10 cellular contexts compared by ENCODE assay signal in the genomic region with DNA sequence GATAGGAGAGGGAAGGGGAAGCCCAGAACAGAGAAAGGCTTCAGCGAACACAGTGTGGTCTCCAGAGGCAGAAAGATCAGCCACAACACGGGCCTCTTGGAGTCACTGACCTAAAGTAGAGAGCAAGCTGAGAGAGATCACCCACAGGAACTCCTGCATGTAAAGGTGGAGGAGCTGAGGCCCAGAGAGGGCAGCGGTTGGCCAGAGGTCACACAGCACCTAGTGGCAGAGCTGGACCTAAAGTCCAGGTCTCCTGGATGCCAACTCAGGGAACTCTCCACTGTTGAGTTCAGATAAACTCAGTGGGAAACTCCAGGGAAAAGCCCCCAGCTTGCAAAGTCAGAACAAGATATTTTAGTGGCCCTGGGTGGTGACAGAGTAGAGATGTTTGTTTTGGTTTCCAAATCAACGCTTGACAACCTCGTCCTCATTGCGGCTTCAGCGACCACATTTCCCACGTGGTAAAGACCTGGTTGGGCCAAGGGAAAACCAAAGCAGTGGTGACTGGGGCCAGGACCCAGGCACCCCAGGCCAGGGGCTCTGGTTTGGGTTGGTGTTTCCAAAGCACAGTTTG. TPM values are rescaled to one million over a fixed set of nuclear protein-coding genes. Genes with fewer than 3 reads are reported as not detected.
A peak's percentile ranks its signal among the peaks of the same experiment; 100 is the strongest.
DNase-seq lines count a peak whose midpoint lies in the region; ATAC-seq, FAIRE-seq and TF ChIP-seq lines count a peak whose summit lies in the region.
"Had no signal": no experiment of that assay in that cellular context is flagged by ENCODE, and none has a peak within 500 bp of the region (broad histone marks: within the 10 kb centered on the region; RNA-seq: fewer than 3 reads in every experiment).

No MANE protein-coding gene starts in this region.

- H3K36me3 ChIP-seq in RWPE2 (ENCODE audit: low read depth) (peaks cover 30% of the 10 kb centered on the region), neuronal stem cell (replicated peaks in 1 of 2; ENCODE audit: control insufficient read depth in 2 of 2, insufficient read depth in 2 of 2, low read length in 2 of 2) (no peaks in the 10 kb centered on the region), thyroid gland (no peaks in the 10 kb centered on the region)
- H3K36me3 ChIP-seq: cardiac muscle cell had no signal

- peak overlapping the region; percentile 98 for H2BK15ac ChIP-seq in neuronal stem cell (ENCODE audit: low read length)

- no peak overlapping the region for H2BK12ac ChIP-seq in neuronal stem cell (ENCODE audit: low read length)

- peak overlapping the region; percentile 97 for H3K27ac ChIP-seq in RWPE2 (ENCODE audit: poor library complexity, severe bottlenecking)
- no peak overlapping the region for H3K27ac ChIP-seq in neuronal stem cell (replicated peaks; ENCODE audit: low read length)
- peak overlapping the region in 2 of 3 donors; percentile 77 to 89 for H3K27ac ChIP-seq in thyroid gland

- H3K4ac ChIP-seq in neuronal stem cell (ENCODE audit: low read length), result no peak overlapping the region

- no peak overlapping the region for H3K4me2 ChIP-seq in neuronal stem cell (ENCODE audit: insufficient read depth, low read length, poor library complexity, severe bottlenecking)

- peak; percentile 59 for DNase-seq in AG10803 (ENCODE audit: low read depth)
- no peak for DNase-seq in HFFc6
- no peak for DNase-seq in RWPE2 (ENCODE audit: low spot score)
- peak; percentile 82 for DNase-seq in activated naive CD8-positive, alpha-beta T cell treated with anti-CD3 and anti-CD28 coated beads, Interleukin-2, amount 10 ng/mL, durations not matched to agents 7 days and 5 days
- no peak for DNase-seq in neuronal stem cell (ENCODE audit: low spot score)
- DNase-seq in thyroid gland, result no peak
- DNase-seq in NCI-H2171 (lab: John Stamatoyannopoulos, UW), result no peak
- no peak for DNase-seq in D721Med (ENCODE audit: insufficient read length, low spot score)
- DNase-seq: DND-41 had no signal

- H3K18ac ChIP-seq in neuronal stem cell (ENCODE audit: low read length), result no peak overlapping the region

- H3K4me1 Mint-ChIP-seq in HFFc6 (ENCODE audit: low read depth), result peaks cover 82% of the 10 kb centered on the region
- H3K4me1 Mint-ChIP-seq in activated naive CD8-positive, alpha-beta T cell treated with anti-CD3 and anti-CD28 coated beads, Interleukin-2, amount 10 ng/mL, durations not matched to agents 7 days and 5 days, result peaks cover 70% of the 10 kb centered on the region

- no peaks in the 10 kb centered on the region for H3K9me3 Mint-ChIP-seq in HFFc6
- no peaks in the 10 kb centered on the region for H3K9me3 Mint-ChIP-seq in activated naive CD8-positive, alpha-beta T cell treated with anti-CD3 and anti-CD28 coated beads, Interleukin-2, amount 10 ng/mL, durations not matched to agents 7 days and 5 days

- peak overlapping the region; percentile 76 for H3K23ac ChIP-seq in neuronal stem cell (ENCODE audit: low read depth, low read length, poor library complexity)

- TF ChIP-seq POLR2A in thyroid gland (IDR thresholded peaks at IDR 0.05), result no peak

- intact Hi-C loops in thyroid gland (cut with DNase I), result loop anchor here (5.0 kb wide), 1 partner anchor 35 kb away; no protein-coding TSS in a partner anchor

- POLR2A ChIA-PET in activated naive CD8-positive, alpha-beta T cell treated with anti-CD3 and anti-CD28 coated beads, Interleukin-2, amount 10 ng/mL, durations not matched to agents 7 days and 5 days (lab: Charles Lee), result interaction anchor here (2.6 to 10.8 kb wide), 2 partner anchors 24 to 123 kb away, joined by 6 to 229 read pairs; no protein-coding TSS in a partner anchor

- H3K4me1 ChIP-seq in RWPE2 (ENCODE audit: insufficient read depth, poor library complexity, severe bottlenecking), result peaks cover 61% of the 10 kb centered on the region
- H3K4me1 ChIP-seq in neuronal stem cell (ENCODE audit: control insufficient read depth in 2 of 2, insufficient read depth in 1 of 2, low read depth in 1 of 2, low read length in 2 of 2), result peaks cover 22 to 45% of the 10 kb centered on the region in 2 donors
- peaks cover 71 to 80% of the 10 kb centered on the region in 2 donors for H3K4me1 ChIP-seq in thyroid gland

- peak overlapping the region; percentile 97 for H3K27ac Mint-ChIP-seq in HFFc6
- H3K27ac Mint-ChIP-seq in activated naive CD8-positive, alpha-beta T cell treated with anti-CD3 and anti-CD28 coated beads, Interleukin-2, amount 10 ng/mL, durations not matched to agents 7 days and 5 days, result peak overlapping the region; percentile 78

- no peak overlapping the region for H2BK5ac ChIP-seq in neuronal stem cell (ENCODE audit: low read length)

- WGBS in neuronal stem cell (ENCODE audit: extremely low coverage in 2 of 2, insufficient read length in 2 of 2, insufficient replicate concordance in 1 of 2), 2 donors, result no CpG with 5 or more reads among the region's 8 CpGs
- WGBS in thyroid gland, 2 donors, result 43 to 44% methylated on average over 8 of the region's 8 CpGs

- H3K36me3 Mint-ChIP-seq in HFFc6 (ENCODE audit: low read depth), result no peaks in the 10 kb centered on the region; the same call in 1 of the 2 replicates
- H3K36me3 Mint-ChIP-seq in activated naive CD8-positive, alpha-beta T cell treated with anti-CD3 and anti-CD28 coated beads, Interleukin-2, amount 10 ng/mL, durations not matched to agents 7 days and 5 days, result peaks cover 5% of the 10 kb centered on the region

- H2BK120ac ChIP-seq in neuronal stem cell (ENCODE audit: low read depth, low read length), result no peak overlapping the region

- H3K4me3 Mint-ChIP-seq in HFFc6, result peak overlapping the region; percentile 41
- peak overlapping the region; percentile 82 for H3K4me3 Mint-ChIP-seq in activated naive CD8-positive, alpha-beta T cell treated with anti-CD3 and anti-CD28 coated beads, Interleukin-2, amount 10 ng/mL, durations not matched to agents 7 days and 5 days

- no peak overlapping the region for H3K9ac ChIP-seq in neuronal stem cell (ENCODE audit: low read depth, low read length, poor library complexity)

- no peak for FAIRE-seq in D721Med (lab: Jason Lieb, UNC)

- H2AFZ ChIP-seq in neuronal stem cell (ENCODE audit: low read length), result no peak overlapping the region

- peak overlapping the region; percentile 22 for H4K91ac ChIP-seq in neuronal stem cell (ENCODE audit: low read depth, low read length, poor library complexity)

- no peak overlapping the region for H3K4me3 ChIP-seq in AG10803 (ENCODE audit: low read length)
- no peak overlapping the region for H3K4me3 ChIP-seq in RWPE2 (ENCODE audit: severe bottlenecking)
- no peak overlapping the region for H3K4me3 ChIP-seq in neuronal stem cell (ENCODE audit: low read length in 2 of 2)
- H3K4me3 ChIP-seq in thyroid gland (replicated peaks in 1 of 3), result no peak overlapping the region
- H3K4me3 ChIP-seq: cardiac muscle cell had no signal

- H3K14ac ChIP-seq in neuronal stem cell (ENCODE audit: low read length), result no peak overlapping the region

- H4K8ac ChIP-seq in neuronal stem cell (ENCODE audit: low read depth, low read length), result no peak overlapping the region

- H3K9me3 ChIP-seq in RWPE2 (ENCODE audit: severe bottlenecking) (no peaks in the 10 kb centered on the region), neuronal stem cell (replicated peaks in 1 of 2; ENCODE audit: control insufficient read depth in 2 of 2, insufficient read depth in 1 of 2, low read depth in 1 of 2, low read length in 2 of 2) (peaks cover 0 to 1% of the 10 kb centered on the region in 2 donors), thyroid gland (no peaks in the 10 kb centered on the region)

- H3K27me3 Mint-ChIP-seq in HFFc6 (ENCODE audit: insufficient read depth), result no peaks in the 10 kb centered on the region; the same call in none of the 2 replicates
- H3K27me3 Mint-ChIP-seq in activated naive CD8-positive, alpha-beta T cell treated with anti-CD3 and anti-CD28 coated beads, Interleukin-2, amount 10 ng/mL, durations not matched to agents 7 days and 5 days, result peaks cover 21% of the 10 kb centered on the region

- H2AK5ac ChIP-seq in neuronal stem cell (ENCODE audit: low read depth, low read length), result peak overlapping the region; percentile 96

- no peaks in the 10 kb centered on the region for H3K27me3 ChIP-seq in RWPE2 (ENCODE audit: insufficient read depth, poor library complexity, severe bottlenecking)
- peaks cover 0 to 22% (median 7%) of the 10 kb centered on the region in 3 experiments for H3K27me3 ChIP-seq in neuronal stem cell (ENCODE audit: control insufficient read depth in 3 of 3, insufficient read depth in 3 of 3, low read depth in 1 of 3, low read length in 3 of 3)
- no peaks in the 10 kb centered on the region for H3K27me3 ChIP-seq in thyroid gland
- H3K27me3 ChIP-seq: cardiac muscle cell had no signal

- ATAC-seq in RWPE2 (ENCODE audit: low read depth), result no peak
- peak; percentile 27 for ATAC-seq in activated naive CD8-positive, alpha-beta T cell treated with anti-CD3 and anti-CD28 coated beads, Interleukin-2, amount 10 ng/mL, durations not matched to agents 7 days and 5 days (ENCODE audit: low read depth)

- TF ChIP-seq CTCF in AG10803 (conservative IDR thresholded peaks at IDR 0.05; ENCODE audit: low read length) (no peak), HFFc6 (IDR thresholded peaks at IDR 0.05) (no peak), RWPE2 (IDR thresholded peaks at IDR 0.05; ENCODE audit: poor library complexity, severe bottlenecking) (no peak), thyroid gland (IDR thresholded peaks at IDR 0.05) (no peak), D721Med (IDR thresholded peaks at IDR 0.05; ENCODE audit: insufficient read depth, missing control alignments) (no peak)

- H3K79me1 ChIP-seq in neuronal stem cell (ENCODE audit: low read depth, low read length), result peaks cover 8% of the 10 kb centered on the region

RNA-seq across cellular contexts. Expression of gene IFFO2, which starts 4.6 kb away (rescaled TPM):
- 10 to 100 TPM; 19.9 to 28.9 (median 21.0) TPM for total RNA-seq in HFFc6 (2021; fragmentation: NEBNext Ultra II Directional; extraction: Animal tissue kit (Norgen Biotek cat#: 25700))
- 10 to 100 TPM; 21.6 to 21.8 TPM for total RNA-seq in activated naive CD8-positive, alpha-beta T cell treated with anti-CD3 and anti-CD28 coated beads, Interleukin-2, amount 10 ng/mL, durations not matched to agents 7 days and 5 days
- 3.4 TPM for polyA plus RNA-seq in neuronal stem cell (2013, experiment 1 of 2)
- 3.3 TPM for polyA plus RNA-seq in neuronal stem cell (2013, experiment 2 of 2)
- 10 to 100 TPM in 3 of 4 donors, 1 to 10 TPM in 1; 7.2 to 11.3 (median 10.1) TPM for total RNA-seq in thyroid gland

RNA-seq across cellular contexts. Expression of gene ALDH4A1, which starts 49.5 kb away (rescaled TPM):
- total RNA-seq in HFFc6 (2021; fragmentation: NEBNext Ultra II Directional; extraction: Animal tissue kit (Norgen Biotek cat#: 25700)), result 10 to 100 TPM; 18.3 to 24.1 (median 20.2) TPM
- total RNA-seq in activated naive CD8-positive, alpha-beta T cell treated with anti-CD3 and anti-CD28 coated beads, Interleukin-2, amount 10 ng/mL, durations not matched to agents 7 days and 5 days, result 1 to 10 TPM; 2.5 to 3.3 TPM
- 11.9 TPM for polyA plus RNA-seq in neuronal stem cell (2013, experiment 1 of 2)
- 11.5 TPM for polyA plus RNA-seq in neuronal stem cell (2013, experiment 2 of 2)
- total RNA-seq in thyroid gland, result 10 to 100 TPM in 3 of 4 donors, 1 to 10 TPM in 1; 5.4 to 29.9 (median 18.6) TPM

Comparison
In these comparisons a context has a peak if more than half of its experiments do, and no peak if none do; other contexts are left out.
1. DNase-seq: peak in AG10803 (single experiment) and activated naive CD8-positive, alpha-beta T cell treated with anti-CD3 and anti-CD28 coated beads, Interleukin-2, amount 10 ng/mL, durations not matched to agents 7 days and 5 days (single experiment); none in HFFc6 (single experiment), RWPE2 (single experiment), neuronal stem cell (single experiment), thyroid gland (0 of 2), NCI-H2171 (single experiment) and D721Med (single experiment).